In the genomic region with DNA sequence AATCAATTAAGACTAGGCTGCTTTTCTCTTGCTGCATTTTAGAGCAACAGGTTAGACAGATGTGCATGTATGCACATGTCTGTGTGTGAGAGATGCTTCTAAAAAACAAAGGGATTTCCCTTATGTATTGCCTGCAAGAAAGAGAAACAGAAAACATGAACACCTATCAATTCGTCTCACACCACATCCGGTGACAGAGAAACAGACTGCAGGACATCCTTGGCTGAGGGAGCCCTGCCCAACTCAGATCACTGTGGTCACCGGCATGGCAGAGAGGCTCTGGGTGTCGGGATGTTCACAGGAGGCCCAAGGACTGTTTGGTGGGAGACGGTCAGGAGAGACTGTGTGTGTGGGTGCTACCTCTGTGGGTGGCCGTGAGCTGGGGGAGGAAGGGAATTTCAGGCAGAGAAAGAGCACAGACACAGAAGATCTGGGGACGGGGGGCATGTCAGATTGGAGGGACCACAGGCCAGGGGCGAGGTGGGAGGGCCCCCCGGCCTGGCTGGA, we compare ENCODE assay signal across 8 cellular contexts. TPM values are rescaled to one million over a fixed set of nuclear protein-coding genes. Genes with fewer than 3 reads are reported as not detected.
DNase-seq lines count a peak whose midpoint lies in the region; ATAC-seq and TF ChIP-seq lines count a peak whose summit lies in the region.

No MANE protein-coding gene starts in this region.

- H3K27ac Mint-ChIP-seq in activated T-cell treated with anti-CD3 and anti-CD28 coated beads, Interleukin-2, amount 50 U/mL, for 24 hours, result peak overlapping the region; percentile 79

- CTCF ChIA-PET in mammary epithelial cell (lab: Charles Lee; ENCODE audit: low non-redundant PET), result no interaction called here

- peak; percentile 34 for DNase-seq in activated T-cell treated with anti-CD3 and anti-CD28 coated beads, Interleukin-2, amount 50 U/mL, for 24 hours
- no peak for DNase-seq in activated T-cell treated with anti-CD3 and anti-CD28 coated beads, Interleukin-2, amount 50 U/mL, for 1 hour
- peak; percentile 78 for DNase-seq in mammary epithelial cell
- no peak for DNase-seq in nucleus accumbens (lab: John Stamatoyannopoulos, UW)
- DNase-seq in HuH-7.5 (ENCODE audit: low spot score), result no peak
- DNase-seq in ecto neural progenitor cell (ENCODE audit: low spot score), result no peak

- no peak overlapping the region for H2AFZ ChIP-seq in mammary epithelial cell (ENCODE audit: low read depth, low read length)

- ATAC-seq in HG03045 (IDR thresholded peaks at IDR 0.05; ENCODE audit: unreplicated experiment), result peak; percentile 68

- dilution Hi-C loops in mammary epithelial cell (cut with HindIII; ENCODE audit: low sequenced_read_pairs), result no loop called here

- H3K4me1 ChIP-seq in mammary epithelial cell (ENCODE audit: insufficient read depth, low read length), result peaks cover 72% of the 10 kb centered on the region

- no peaks in the 10 kb centered on the region for H4K20me1 ChIP-seq in mammary epithelial cell (ENCODE audit: insufficient read depth, low read length)

- peaks cover 10% of the 10 kb centered on the region for H3K4me1 Mint-ChIP-seq in activated T-cell treated with anti-CD3 and anti-CD28 coated beads, Interleukin-2, amount 50 U/mL, for 24 hours (ENCODE audit: low read depth)

- H3K79me2 ChIP-seq in mammary epithelial cell (ENCODE audit: insufficient read depth, low read length), result peaks cover 94% of the 10 kb centered on the region

- H3K4me3 ChIP-seq in mammary epithelial cell (replicated peaks in 1 of 3; ENCODE audit: insufficient read depth in 1 of 3, low read depth in 2 of 3, low read length in 3 of 3), result no peak overlapping the region
- H3K4me3 ChIP-seq in skin epidermis, result peak overlapping the region in 1 of 7 experiments; percentile 3

- no peak for TF ChIP-seq CTCF in mammary epithelial cell (conservative IDR thresholded peaks at IDR 0.05 in 1 of 2, IDR thresholded peaks at IDR 0.05 in 1 of 2; ENCODE audit: extremely low read depth in 1 of 2, insufficient read depth in 1 of 2, low read depth in 1 of 2, low read length in 2 of 2)

- intact Hi-C loops in mammary epithelial cell (cut with micrococcal nuclease), result no loop called here

- no peaks in the 10 kb centered on the region for H3K36me3 Mint-ChIP-seq in activated T-cell treated with anti-CD3 and anti-CD28 coated beads, Interleukin-2, amount 50 U/mL, for 24 hours (ENCODE audit: low read depth)

- no TSS peak for BruUV-seq in mammary epithelial cell (replicated peaks; lab: Mats Ljungman, UMichigan)

- H3K27me3 ChIP-seq in mammary epithelial cell (ENCODE audit: insufficient read depth, low read length), result no peaks in the 10 kb centered on the region

- in situ Hi-C loops in mammary epithelial cell (cut with MboI; ENCODE audit: low sequenced_read_pairs in 2 of 2), result loop anchor here in 1 of 2 donors (10.0 kb wide), 1 partner anchor 161 kb away; no protein-coding TSS in a partner anchor

- peak overlapping the region; percentile 6 for H3K9ac ChIP-seq in mammary epithelial cell (ENCODE audit: insufficient read depth, low read length)

- H3K36me3 ChIP-seq in mammary epithelial cell (ENCODE audit: insufficient read depth, low read length), result peaks cover 41% of the 10 kb centered on the region

- H3K27me3 Mint-ChIP-seq in activated T-cell treated with anti-CD3 and anti-CD28 coated beads, Interleukin-2, amount 50 U/mL, for 24 hours, result no peaks in the 10 kb centered on the region

- H3K9me3 Mint-ChIP-seq in activated T-cell treated with anti-CD3 and anti-CD28 coated beads, Interleukin-2, amount 50 U/mL, for 24 hours, result no peaks in the 10 kb centered on the region

- H3K4me2 ChIP-seq in mammary epithelial cell (ENCODE audit: insufficient read depth, low read depth, low read length), result peak overlapping the region; percentile 27

- peak overlapping the region; percentile 52 for H3K4me3 Mint-ChIP-seq in activated T-cell treated with anti-CD3 and anti-CD28 coated beads, Interleukin-2, amount 50 U/mL, for 24 hours

- peak overlapping the region; percentile 57 for H3K27ac ChIP-seq in mammary epithelial cell (ENCODE audit: insufficient read depth, low read depth, low read length)
- H3K27ac ChIP-seq in skin epidermis, result peak overlapping the region in 18 of 21 experiments; percentile 0 to 89 (median 64)

- no peaks in the 10 kb centered on the region for H3K9me3 ChIP-seq in mammary epithelial cell (replicated peaks; ENCODE audit: insufficient read depth, low read length)

- 17% methylated on average over 6 of the region's 9 CpGs for WGBS in mammary epithelial cell (ENCODE audit: low coverage, missing lambda C conversion rate)

RNA-seq across cellular contexts. Expression of gene FHL2, which starts 24.9 kb away (rescaled TPM):
- 100 to 1,000 TPM; 158 to 363 TPM for total RNA-seq in mammary epithelial cell
- 280 TPM for polyA plus RNA-seq in mammary epithelial cell
- polyA minus RNA-seq in mammary epithelial cell, result 170 TPM

RNA-seq across cellular contexts. Expression of gene C2orf49, which starts 36.6 kb away (rescaled TPM):
- 10 to 100 TPM; 16.5 TPM for total RNA-seq in mammary epithelial cell
- 8.7 TPM for polyA plus RNA-seq in mammary epithelial cell
- polyA minus RNA-seq in mammary epithelial cell, result 8.0 TPM

RNA-seq across cellular contexts. Expression of gene TGFBRAP1, which starts 44.4 kb away (rescaled TPM):
- total RNA-seq in mammary epithelial cell, result 10 to 100 TPM; 24.6 to 44.8 TPM
- 9.8 TPM for polyA plus RNA-seq in mammary epithelial cell
- 19.2 TPM for polyA minus RNA-seq in mammary epithelial cell

Comparison
In these comparisons a context has a peak if more than half of its experiments do, and no peak if none do; other contexts are left out.
1. DNase-seq: peak in activated T-cell treated with anti-CD3 and anti-CD28 coated beads, Interleukin-2, amount 50 U/mL, for 24 hours (single experiment) and mammary epithelial cell (single experiment); none in activated T-cell treated with anti-CD3 and anti-CD28 coated beads, Interleukin-2, amount 50 U/mL, for 1 hour (single experiment), nucleus accumbens (0 of 56), HuH-7.5 (single experiment) and ecto neural progenitor cell (single experiment).